ENCODE assay signal across 1 cellular context in genomic region chr9:20262611-20263010, GRCh38.
TF ChIP-seq lines count a peak whose summit lies in the region.

No MANE protein-coding gene starts in this region.

TF ChIP-seq in SK-N-SH treated with all-trans-retinoic acid at 6 μM for 48 hours, 23 proteins besides CTCF, POLR2A, EP300 and RAD21 (continued from another document):
- TF ChIP-seq TSHZ2 (CRISPR knock-in tag; IDR thresholded peaks at IDR 0.05) (no peak), ESRRG (CRISPR knock-in tag; IDR thresholded peaks at IDR 0.05) (no peak), TCF4 (CRISPR knock-in tag; IDR thresholded peaks at IDR 0.05; ENCODE audit: borderline replicate concordance) (no peak), ISL1 (CRISPR knock-in tag; IDR thresholded peaks at IDR 0.05) (no peak)
